Comparison of ENCODE assay signal across 12 cellular contexts in genomic region chr1:201296371-201296770, GRCh38.
"Had no signal": no experiment of that assay in that cellular context is flagged by ENCODE, and none has a peak within 500 bp of the region (broad histone marks: within the 10 kb centered on the region; RNA-seq: fewer than 3 reads in every experiment).

No MANE protein-coding gene starts in this region.

- H3K27ac ChIP-seq: ovary, transverse colon had no signal

- H3K27me3 ChIP-seq: ovary, transverse colon had no signal

- ATAC-seq: activated CD4-positive, CD25-positive, alpha-beta regulatory T cell treated with anti-CD3 and anti-CD28 coated beads, Interleukin-2, amount 50 U/mL, for 24 hours; left ventricle myocardium superior; stimulated activated memory B cell treated with anti-CD40 and anti-IgM and Interleukin-4, amounts not matched to agents 10 μg/mL and 1 μg/mL and 100 μg/mL, for 72 hours had no signal

- H3K4me3 ChIP-seq: ovary, transverse colon had no signal

- DNase-seq: activated effector memory CD4-positive, alpha-beta T cell treated with Interleukin-2 at 50 U/mL for 16 hours; activated T-cell treated with anti-CD3 and anti-CD28 coated beads, Interleukin-2, amount 50 U/mL, for 1 hour; amygdala; kidney; left ventricle myocardium superior; mesendoderm; nephron progenitor cell; ovary; SW 1271; transverse colon had no signal

- H3K9me3 ChIP-seq: ovary, transverse colon had no signal

- H3K36me3 ChIP-seq: ovary, transverse colon had no signal
